ENCODE assay signal across 8 cellular contexts in the genomic region with DNA sequence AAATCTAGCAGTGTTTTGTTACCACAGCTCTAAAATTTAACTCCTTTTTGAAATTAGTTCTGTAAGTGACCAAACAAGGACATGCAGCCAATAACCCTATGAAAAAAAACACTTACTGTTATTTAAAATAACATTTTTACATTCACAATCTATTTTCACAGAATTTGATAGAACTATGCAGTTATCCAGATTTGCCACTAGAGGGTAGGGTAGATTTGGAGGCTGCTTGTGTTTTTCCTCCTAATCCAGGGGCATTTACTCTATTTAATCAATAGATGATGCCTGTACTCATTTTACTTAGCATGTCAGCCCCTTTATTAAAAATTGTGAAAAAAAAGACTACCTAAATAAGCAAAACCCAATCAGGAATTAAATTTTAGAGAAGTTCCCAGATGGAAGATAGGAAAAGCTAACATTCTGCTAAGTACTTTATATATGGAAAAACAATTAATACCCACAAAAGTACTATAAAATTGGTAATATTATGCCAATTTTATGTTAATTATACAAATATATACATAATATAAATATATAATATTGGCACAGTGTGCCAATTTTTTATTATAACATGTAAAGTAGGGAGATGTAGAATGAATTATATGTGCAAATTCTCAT. TPM values are rescaled to one million over a fixed set of nuclear protein-coding genes. Genes with fewer than 3 reads are reported as not detected.
DNase-seq lines count a peak whose midpoint lies in the region; ATAC-seq and TF ChIP-seq lines count a peak whose summit lies in the region.

No MANE protein-coding gene starts in this region.

- H3K36me3 Mint-ChIP-seq in nephron (ENCODE audit: low read depth), result no peaks in the 10 kb centered on the region

- ATAC-seq in SK-N-SH treated with all-trans-retinoic acid at 6 μM for 48 hours, result no peak
- no peak for ATAC-seq in HG02973 (IDR thresholded peaks at IDR 0.05; ENCODE audit: unreplicated experiment)

- TF ChIP-seq CTCF in SK-N-SH (IDR thresholded peaks at IDR 0.05), result peak; percentile 87
- TF ChIP-seq CTCF in coronary artery (IDR thresholded peaks at IDR 0.05), result peak; percentile 56
- peak; percentile 83 to 87 (median 84) for TF ChIP-seq CTCF in nephron (IDR thresholded peaks at IDR 0.05; ENCODE audit: unreplicated experiment in 3 of 3)

- no peaks in the 10 kb centered on the region for H3K9me3 ChIP-seq in SK-N-SH

- H3K27ac ChIP-seq in SK-N-SH (ENCODE audit: low read depth in 2 of 2, low read length in 1 of 2), result no peak overlapping the region
- H3K27ac ChIP-seq in coronary artery, result no peak overlapping the region

- H4K20me1 ChIP-seq in SK-N-SH (ENCODE audit: insufficient read depth), result no peaks in the 10 kb centered on the region

- H3K9ac ChIP-seq in SK-N-SH, result no peak overlapping the region

- H3K27ac Mint-ChIP-seq in nephron, result no peak overlapping the region

- no peaks in the 10 kb centered on the region; a peak in 1 of 4 replicates for H3K4me1 ChIP-seq in SK-N-SH (ENCODE audit: control insufficient read depth in 1 of 2, insufficient read depth in 2 of 2, low read depth in 1 of 2, low read length in 1 of 2)

- peak; percentile 75 for TF ChIP-seq RAD21 in SK-N-SH (IDR thresholded peaks at IDR 0.05; ENCODE audit: low read length)

- H2AFZ ChIP-seq in SK-N-SH (ENCODE audit: low read depth), result no peak overlapping the region; the same call in 1 of the 2 replicates

- no peak overlapping the region for H3K4me3 Mint-ChIP-seq in nephron

- DNase-seq in SK-N-SH (peak; percentile 34), NCI-H748 treated with DMSO at 0.1 percent for 48 hours (lab: John Stamatoyannopoulos, UW) (peak; percentile 17), coronary artery (ENCODE audit: low spot score) (no peak), NCI-H2171 (lab: John Stamatoyannopoulos, UW) (no peak), NCI-H446 treated with DMSO at 0.1 percent for 48 hours (lab: John Stamatoyannopoulos, UW) (no peak)

- no peak overlapping the region for H3K4me2 ChIP-seq in SK-N-SH

- H3K79me2 ChIP-seq in SK-N-SH (ENCODE audit: insufficient read depth), result no peaks in the 10 kb centered on the region

- no peaks in the 10 kb centered on the region for H3K27me3 ChIP-seq in SK-N-SH (ENCODE audit: insufficient read depth)

- CTCF ChIA-PET in SK-N-SH (lab: Yijun Ruan, JAX), result interaction anchor here (0.6 to 3.2 kb wide), 45 partner anchors 9 to 489 kb away, joined by 3 to 18 read pairs (median 4); no protein-coding TSS in a partner anchor

- H3K36me3 ChIP-seq in SK-N-SH (replicated peaks in 1 of 2; ENCODE audit: control insufficient read depth in 1 of 2, insufficient read depth in 2 of 2, low read length in 1 of 2), result no peaks in the 10 kb centered on the region

- H3K4me3 ChIP-seq in SK-N-SH (ENCODE audit: low read depth in 2 of 2, low read length in 1 of 2), result no peak overlapping the region; a peak in 1 of 4 replicates
- H3K4me3 ChIP-seq in coronary artery, result no peak overlapping the region

- peaks cover 6% of the 10 kb centered on the region for H3F3A ChIP-seq in SK-N-SH (replicated peaks; ENCODE audit: insufficient read depth)

- TF ChIP-seq EP300 in SK-N-SH (IDR thresholded peaks at IDR 0.05; ENCODE audit: borderline replicate concordance in 1 of 2, low read depth in 1 of 2, low read length in 1 of 2), result no peak

- H3K9me3 Mint-ChIP-seq in nephron, result peaks cover 3% of the 10 kb centered on the region

- H3K27me3 Mint-ChIP-seq in nephron (ENCODE audit: low read depth), result peaks cover 3% of the 10 kb centered on the region

- POLR2A ChIA-PET in SK-N-SH (lab: Yijun Ruan, JAX), result no interaction called here

- H3K9me2 ChIP-seq in SK-N-SH, result no peaks in the 10 kb centered on the region

- H3K4me1 Mint-ChIP-seq in nephron, result no peaks in the 10 kb centered on the region

TF ChIP-seq in SK-N-SH, 30 proteins besides CTCF, POLR2A, EP300 and RAD21:
- TF ChIP-seq REST (IDR thresholded peaks at IDR 0.05; ENCODE audit: low read depth, low read length), result no peak
- peak; percentile 64 for TF ChIP-seq SMC3 (IDR thresholded peaks at IDR 0.05; ENCODE audit: low read depth, low read length)
- no peak for TF ChIP-seq MEF2A (IDR thresholded peaks at IDR 0.05; ENCODE audit: borderline replicate concordance, low read depth)

TF ChIP-seq in SK-N-SH treated with all-trans-retinoic acid at 6 μM for 48 hours, 23 proteins besides CTCF, POLR2A, EP300 and RAD21:
- no peak for TF ChIP-seq OSR1 (CRISPR knock-in tag; IDR thresholded peaks at IDR 0.05)

RNA-seq across cellular contexts. Expression of gene LIPK, which starts 18.1 kb away (rescaled TPM):
- polyA plus RNA-seq in SK-N-SH (2012; rRNA removed), result not detected in 2 replicates
- not detected in 2 replicates for polyA plus RNA-seq in SK-N-SH (2012; cell fraction: cytosol; rRNA removed)
- not detected in 2 replicates for polyA plus RNA-seq in SK-N-SH (2012; cell fraction: nucleus; rRNA removed)

RNA-seq across cellular contexts. Expression of gene LIPF, which starts 23.7 kb away (rescaled TPM):
- 0.06 and 0.07 TPM in 2 replicates for polyA plus RNA-seq in SK-N-SH (2012; rRNA removed)
- 0.03 TPM in 2 replicates for polyA plus RNA-seq in SK-N-SH (2012; cell fraction: cytosol; rRNA removed)
- not detected in 2 replicates for polyA plus RNA-seq in SK-N-SH (2012; cell fraction: nucleus; rRNA removed)

Comparison
In these comparisons a context has a peak if more than half of its experiments do, and no peak if none do; other contexts are left out.
1. DNase-seq: peak in SK-N-SH (single experiment) and NCI-H748 treated with DMSO at 0.1 percent for 48 hours (single experiment); none in coronary artery (single experiment), NCI-H2171 (single experiment) and NCI-H446 treated with DMSO at 0.1 percent for 48 hours (single experiment).
2. Peak in every context shown above with its lines, with median percentiles within 50 percentile points of each other: CTCF ChIP-seq.